1 cellular context compared by ENCODE assay signal in the genomic region with DNA sequence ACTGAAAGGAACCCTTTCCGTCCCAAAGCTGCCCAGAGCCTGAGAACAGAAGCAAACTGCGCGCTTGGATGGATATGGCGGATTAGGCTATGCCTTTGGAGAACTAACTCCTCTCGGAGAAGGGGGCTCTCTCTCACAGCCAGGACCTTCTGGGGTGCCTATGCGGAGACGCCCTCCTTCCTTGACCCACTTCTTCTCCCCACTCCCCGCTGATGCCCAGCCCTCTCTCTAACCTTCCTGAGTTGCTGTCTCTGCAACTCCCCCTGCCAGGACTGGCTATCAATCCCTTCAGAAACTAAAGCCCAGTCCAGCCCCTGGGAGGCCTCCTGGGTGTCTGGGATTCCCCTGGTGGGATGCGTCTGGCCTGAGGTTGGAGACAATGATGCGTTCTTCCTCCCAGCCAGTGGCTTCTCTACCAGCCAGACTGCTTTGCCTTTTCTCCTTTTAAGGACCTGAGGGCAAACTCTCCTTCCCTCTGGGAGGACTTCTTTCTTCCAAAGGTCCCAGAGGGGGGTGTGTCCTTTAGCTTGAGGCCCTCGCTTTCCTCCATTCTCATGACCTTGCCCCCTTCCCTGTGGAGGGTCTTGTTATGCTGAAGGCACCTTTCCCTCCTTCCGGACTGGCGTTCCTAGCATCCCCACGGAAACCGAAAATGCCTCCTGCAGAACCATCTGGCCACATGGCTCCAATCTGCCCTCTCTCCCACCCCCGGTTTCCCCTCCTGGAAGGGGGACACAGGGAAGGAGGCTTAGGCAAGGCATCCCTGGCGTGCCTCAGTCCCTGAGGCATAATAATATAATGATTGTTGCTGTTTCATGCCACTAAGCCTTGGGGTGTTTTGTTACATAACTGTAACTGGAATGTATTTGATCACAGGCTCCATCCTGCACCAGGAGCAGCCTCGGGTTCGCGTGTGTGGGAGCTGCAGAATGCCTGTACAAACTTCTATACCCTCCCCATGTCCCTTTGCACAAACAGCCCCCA.
TF ChIP-seq lines count a peak whose summit lies in the region.

No MANE protein-coding gene starts in this region.

TF ChIP-seq in H1, 55 proteins besides CTCF, POLR2A, EP300 and RAD21:
- no peak for TF ChIP-seq USF2 (IDR thresholded peaks at IDR 0.05; ENCODE audit: low read length)
- TF ChIP-seq SRF (IDR thresholded peaks at IDR 0.05; ENCODE audit: low read depth, low read length), result peak; percentile 47; the same call in 1 of the 2 replicates
- TF ChIP-seq, protein P1, sequence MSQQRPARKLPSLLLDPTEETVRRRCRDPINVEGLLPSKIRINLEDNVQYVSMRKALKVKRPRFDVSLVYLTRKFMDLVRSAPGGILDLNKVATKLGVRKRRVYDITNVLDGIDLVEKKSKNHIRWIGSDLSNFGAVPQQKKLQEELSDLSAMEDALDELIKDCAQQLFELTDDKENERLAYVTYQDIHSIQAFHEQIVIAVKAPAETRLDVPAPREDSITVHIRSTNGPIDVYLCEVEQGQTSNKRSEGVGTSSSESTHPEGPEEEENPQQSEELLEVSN (IDR thresholded peaks at IDR 0.05), result no peak
- TF ChIP-seq EGR1 (IDR thresholded peaks at IDR 0.05; ENCODE audit: borderline replicate concordance, low read depth, low read length), result no peak
- TF ChIP-seq BACH1 (IDR thresholded peaks at IDR 0.05; ENCODE audit: low read length), result no peak
